Comparison of ENCODE assay signal across 18 cellular contexts in genomic region chr3:126672741-126673140, GRCh38. TPM values are rescaled to one million over a fixed set of nuclear protein-coding genes. Genes with fewer than 3 reads are reported as not detected.
A peak's percentile ranks its signal among the peaks of the same experiment; 100 is the strongest.
DNase-seq lines count a peak whose midpoint lies in the region; ATAC-seq and TF ChIP-seq lines count a peak whose summit lies in the region.
"Had no signal": no experiment of that assay in that cellular context is flagged by ENCODE, and none has a peak within 500 bp of the region (broad histone marks: within the 10 kb centered on the region; RNA-seq: fewer than 3 reads in every experiment).

No MANE protein-coding gene starts in this region.

- ATAC-seq in activated CD8-positive, alpha-beta memory T cell treated with anti-CD3 and anti-CD28 coated beads, Interleukin-2, amount 10 ng/mL, durations not matched to agents 7 days and 5 days = no peak
- ATAC-seq in RWPE2 (ENCODE audit: low read depth) = no peak
- ATAC-seq: Panc1, Right ventricle myocardium inferior had no signal

- H3K36me3 ChIP-seq in RWPE2 (ENCODE audit: low read depth) = no peaks in the 10 kb centered on the region
- H3K36me3 ChIP-seq: BLaER1, HAP-1 had no signal

- peaks cover 18% of the 10 kb centered on the region for H3K27me3 Mint-ChIP-seq in activated CD8-positive, alpha-beta memory T cell treated with anti-CD3 and anti-CD28 coated beads, Interleukin-2, amount 10 ng/mL, durations not matched to agents 7 days and 5 days

- no peak overlapping the region for H3K27ac ChIP-seq in RWPE2 (ENCODE audit: poor library complexity, severe bottlenecking)
- H3K27ac ChIP-seq: BLaER1, SK-N-MC had no signal

- H3K27me3 ChIP-seq in RWPE2 (ENCODE audit: insufficient read depth, poor library complexity, severe bottlenecking) = no peaks in the 10 kb centered on the region
- H3K27me3 ChIP-seq: BLaER1 had no signal

- H3K36me3 Mint-ChIP-seq in activated CD8-positive, alpha-beta memory T cell treated with anti-CD3 and anti-CD28 coated beads, Interleukin-2, amount 10 ng/mL, durations not matched to agents 7 days and 5 days = peaks cover 2% of the 10 kb centered on the region
- H3K36me3 Mint-ChIP-seq: CD4-positive, alpha-beta memory T cell; IgD-negative memory B cell had no signal

- CTCF ChIA-PET in activated CD8-positive, alpha-beta memory T cell treated with anti-CD3 and anti-CD28 coated beads, Interleukin-2, amount 10 ng/mL, durations not matched to agents 7 days and 5 days (lab: Charles Lee) = no interaction called here

- peaks cover 3% of the 10 kb centered on the region for H3K4me1 Mint-ChIP-seq in activated CD8-positive, alpha-beta memory T cell treated with anti-CD3 and anti-CD28 coated beads, Interleukin-2, amount 10 ng/mL, durations not matched to agents 7 days and 5 days

- H3K27ac Mint-ChIP-seq in activated CD8-positive, alpha-beta memory T cell treated with anti-CD3 and anti-CD28 coated beads, Interleukin-2, amount 10 ng/mL, durations not matched to agents 7 days and 5 days = no peak overlapping the region
- H3K27ac Mint-ChIP-seq: CD4-positive, alpha-beta memory T cell had no signal

- H3K4me3 ChIP-seq in RWPE2 (ENCODE audit: severe bottlenecking) = no peak overlapping the region
- H3K4me3 ChIP-seq: BLaER1, HAP-1, SK-N-MC had no signal

- no peaks in the 10 kb centered on the region for H3K9me3 ChIP-seq in RWPE2 (ENCODE audit: severe bottlenecking)
- H3K9me3 ChIP-seq: HAP-1 had no signal

- DNase-seq in activated CD8-positive, alpha-beta memory T cell treated with anti-CD3 and anti-CD28 coated beads, Interleukin-2, amount 10 ng/mL, durations not matched to agents 7 days and 5 days = peak; percentile 31
- no peak for DNase-seq in activated CD8-positive, alpha-beta memory T cell treated with anti-CD3 and anti-CD28 coated beads for 24 hours
- DNase-seq in NCI-H1105 (lab: John Stamatoyannopoulos, UW) (peak; percentile 32), RWPE2 (ENCODE audit: low spot score) (peak; percentile 37), SHP77 treated with DMSO at 0.1 percent for 48 hours (lab: John Stamatoyannopoulos, UW) (no peak), medulla oblongata (ENCODE audit: extremely low spot score) (no peak)
- no peak for DNase-seq in effector CD4-positive, alpha-beta T cell
- no peak for DNase-seq in activated naive CD4-positive, alpha-beta T cell treated with anti-CD3 and anti-CD28 coated beads, Interleukin-2, amount 50 U/mL, for 16 hours
- DNase-seq: CD4-positive, alpha-beta memory T cell; GDM1; NCI-H1694 treated with DMSO at 0.1 percent for 48 hours; NCI-H526 had no signal

- H3K4me1 ChIP-seq in RWPE2 (ENCODE audit: insufficient read depth, poor library complexity, severe bottlenecking) = no peaks in the 10 kb centered on the region
- H3K4me1 ChIP-seq: HAP-1 had no signal

- H3K4me3 Mint-ChIP-seq in activated CD8-positive, alpha-beta memory T cell treated with anti-CD3 and anti-CD28 coated beads, Interleukin-2, amount 10 ng/mL, durations not matched to agents 7 days and 5 days = no peak overlapping the region
- H3K4me3 Mint-ChIP-seq: CD4-positive, alpha-beta memory T cell; IgD-negative memory B cell had no signal

- TF ChIP-seq CTCF in RWPE2 (IDR thresholded peaks at IDR 0.05; ENCODE audit: poor library complexity, severe bottlenecking) = no peak

- peaks cover 7% of the 10 kb centered on the region for H3K9me3 Mint-ChIP-seq in activated CD8-positive, alpha-beta memory T cell treated with anti-CD3 and anti-CD28 coated beads, Interleukin-2, amount 10 ng/mL, durations not matched to agents 7 days and 5 days (ENCODE audit: low read depth)

RNA-seq across cellular contexts. Expression of gene TXNRD3, which starts 17.8 kb away (rescaled TPM):
- 1 to 10 TPM in 1 of 2 experiments, under 1 TPM in 1; 0.50 to 1.6 TPM for total RNA-seq in activated CD8-positive, alpha-beta memory T cell treated with anti-CD3 and anti-CD28 coated beads, Interleukin-2, amount 10 ng/mL, durations not matched to agents 7 days and 5 days

RNA-seq across cellular contexts. Expression of gene CHCHD6, which starts 31.3 kb away (rescaled TPM):
- 1 to 10 TPM; 7.7 to 9.0 TPM for total RNA-seq in activated CD8-positive, alpha-beta memory T cell treated with anti-CD3 and anti-CD28 coated beads, Interleukin-2, amount 10 ng/mL, durations not matched to agents 7 days and 5 days

Comparison
In these comparisons a context has a peak if more than half of its experiments do, and no peak if none do; other contexts are left out.
1. DNase-seq: peak in activated CD8-positive, alpha-beta memory T cell treated with anti-CD3 and anti-CD28 coated beads, Interleukin-2, amount 10 ng/mL, durations not matched to agents 7 days and 5 days (single experiment), NCI-H1105 (single experiment) and RWPE2 (single experiment); none in activated CD8-positive, alpha-beta memory T cell treated with anti-CD3 and anti-CD28 coated beads for 24 hours (single experiment), SHP77 treated with DMSO at 0.1 percent for 48 hours (single experiment), medulla oblongata (single experiment), effector CD4-positive, alpha-beta T cell (single experiment) and activated naive CD4-positive, alpha-beta T cell treated with anti-CD3 and anti-CD28 coated beads, Interleukin-2, amount 50 U/mL, for 16 hours (single experiment).